8 cellular contexts compared by ENCODE assay signal in genomic region chr3:32500880-32501784, GRCh38. TPM values are rescaled to one million over a fixed set of nuclear protein-coding genes. Genes with fewer than 3 reads are reported as not detected.
DNase-seq lines count a peak whose midpoint lies in the region; ATAC-seq and TF ChIP-seq lines count a peak whose summit lies in the region.

No MANE protein-coding gene starts in this region.

- H3K27ac ChIP-seq in liver (ENCODE audit: low read depth in 1 of 2, low read length in 2 of 2), result peak overlapping the region; percentile 97

- no peaks in the 10 kb centered on the region for H3K27me3 ChIP-seq in adipocyte (replicated peaks; ENCODE audit: control insufficient read depth, insufficient read depth, low read length)
- no peaks in the 10 kb centered on the region for H3K27me3 ChIP-seq in liver (ENCODE audit: control insufficient read depth in 4 of 4, insufficient read depth in 4 of 4, low read length in 3 of 4)

- no peaks in the 10 kb centered on the region for H3K9me3 Mint-ChIP-seq in activated T-cell treated with anti-CD3 and anti-CD28 coated beads, Interleukin-2, amount 50 U/mL, for 4 hours
- no peaks in the 10 kb centered on the region for H3K9me3 Mint-ChIP-seq in type B pancreatic cell

- peaks cover 12% of the 10 kb centered on the region for H3K4me1 ChIP-seq in adipocyte (ENCODE audit: control insufficient read depth, insufficient read depth, low read length)
- peaks cover 6 to 29% (median 13%) of the 10 kb centered on the region in 4 donors for H3K4me1 ChIP-seq in liver (ENCODE audit: control insufficient read depth in 4 of 4, insufficient read depth in 4 of 4, low read length in 3 of 4)

- H3K9me3 ChIP-seq in adipocyte (ENCODE audit: control insufficient read depth, low read length), result no peaks in the 10 kb centered on the region
- no peaks in the 10 kb centered on the region for H3K9me3 ChIP-seq in liver (ENCODE audit: control insufficient read depth in 4 of 4, low read length in 3 of 4)

- peak overlapping the region; percentile 99 for H3K4me3 Mint-ChIP-seq in activated T-cell treated with anti-CD3 and anti-CD28 coated beads, Interleukin-2, amount 50 U/mL, for 4 hours
- peak overlapping the region; percentile 97 for H3K4me3 Mint-ChIP-seq in type B pancreatic cell

- no peak for DNase-seq in activated T-cell treated with anti-CD3 and anti-CD28 coated beads, Interleukin-2, amount 50 U/mL, for 4 hours
- no peak for DNase-seq in activated T-cell treated with anti-CD3 and anti-CD28 coated beads, Interleukin-2, amount 50 U/mL, for 48 hours
- DNase-seq in adipocyte (ENCODE audit: low read depth) (peak; percentile 35), type B pancreatic cell (ENCODE audit: extremely low spot score, unreplicated experiment) (no peak), iPS-NIHi11 (ENCODE audit: low spot score) (no peak)

- peaks cover 9% of the 10 kb centered on the region for H3K36me3 Mint-ChIP-seq in activated T-cell treated with anti-CD3 and anti-CD28 coated beads, Interleukin-2, amount 50 U/mL, for 4 hours (ENCODE audit: insufficient read depth)
- H3K36me3 Mint-ChIP-seq in type B pancreatic cell, result peaks cover 7% of the 10 kb centered on the region

- peak overlapping the region; percentile 90 for H3K27ac Mint-ChIP-seq in type B pancreatic cell

- no peak for TF ChIP-seq RAD21 in liver (IDR thresholded peaks at IDR 0.05)

- H3K27me3 Mint-ChIP-seq in activated T-cell treated with anti-CD3 and anti-CD28 coated beads, Interleukin-2, amount 50 U/mL, for 4 hours (ENCODE audit: low read depth), result no peaks in the 10 kb centered on the region
- no peaks in the 10 kb centered on the region for H3K27me3 Mint-ChIP-seq in type B pancreatic cell

- H3K4me3 ChIP-seq in adipocyte (ENCODE audit: low read length) (peak overlapping the region; percentile 88), liver (ENCODE audit: low read depth in 1 of 3, low read length in 3 of 3) (peak overlapping the region; percentile 68 to 93 (median 93))

- WGBS in liver, result 28% methylated on average over 25 of the region's 25 CpGs

- peaks cover 50% of the 10 kb centered on the region for H3K4me1 Mint-ChIP-seq in activated T-cell treated with anti-CD3 and anti-CD28 coated beads, Interleukin-2, amount 50 U/mL, for 4 hours (ENCODE audit: low read depth)
- H3K4me1 Mint-ChIP-seq in type B pancreatic cell (ENCODE audit: unreplicated experiment), result peaks cover 27% of the 10 kb centered on the region

- H3K9ac ChIP-seq in adipocyte (ENCODE audit: low read length) (peak overlapping the region; percentile 96), liver (ENCODE audit: low read depth in 1 of 2, low read length in 2 of 2) (peak overlapping the region; percentile 86 to 94)

- no peak for ATAC-seq in activated T-cell treated with anti-CD3 and anti-CD28 coated beads, Interleukin-2, amount 50 U/mL, for 4 hours
- ATAC-seq in HG03095 (IDR thresholded peaks at IDR 0.05; ENCODE audit: unreplicated experiment) (no peak), GM21367 (IDR thresholded peaks at IDR 0.05; ENCODE audit: unreplicated experiment) (no peak)

- TF ChIP-seq CTCF in liver (IDR thresholded peaks at IDR 0.05; ENCODE audit: low read depth, low read length, missing input control), result no peak
- no peak for TF ChIP-seq CTCF in type B pancreatic cell (conservative IDR thresholded peaks at IDR 0.05)

- H3K36me3 ChIP-seq in adipocyte (ENCODE audit: control insufficient read depth, insufficient read depth, low read length, severe bottlenecking) (peaks cover 2% of the 10 kb centered on the region), liver (ENCODE audit: control insufficient read depth in 4 of 4, insufficient read depth in 3 of 4, low read depth in 1 of 4, low read length in 3 of 4) (no peaks in the 10 kb centered on the region)

TF ChIP-seq in liver, 16 proteins besides CTCF, POLR2A, EP300 and RAD21:
- TF ChIP-seq FOXA1 (IDR thresholded peaks at IDR 0.05) (no peak), YY1 (IDR thresholded peaks at IDR 0.05) (peak; percentile 34), RXRA (IDR thresholded peaks at IDR 0.05) (no peak)

RNA-seq across cellular contexts. Expression of gene CMTM6, which starts 1.5 kb away (rescaled TPM):
- 10 to 100 TPM; 44.3 to 60.9 (median 47.9) TPM for total RNA-seq in activated T-cell treated with anti-CD3 and anti-CD28 coated beads, Interleukin-2, amount 50 U/mL, for 4 hours
- total RNA-seq in liver (10 to 100 TPM; 50.5 to 77.9 TPM), type B pancreatic cell (ENCODE audit: low replicate concordance) (37.5 and 51.2 TPM in 2 replicates)
- 10 to 100 TPM; 45.7 to 53.2 TPM for polyA plus RNA-seq in liver
